21 cellular contexts compared by ENCODE assay signal in genomic region chr5:93252165-93252564, GRCh38.
DNase-seq lines count a peak whose midpoint lies in the region; ATAC-seq, FAIRE-seq and TF ChIP-seq lines count a peak whose summit lies in the region.
"Had no signal": no experiment of that assay in that cellular context is flagged by ENCODE, and none has a peak within 500 bp of the region (broad histone marks: within the 10 kb centered on the region; RNA-seq: fewer than 3 reads in every experiment).

No MANE protein-coding gene starts in this region.

- no peak for TF ChIP-seq POLR2A in A549 (IDR thresholded peaks at IDR 0.05; ENCODE audit: low read length)
- no peak for TF ChIP-seq POLR2A in HCT116 (IDR thresholded peaks at IDR 0.05; ENCODE audit: borderline replicate concordance, extremely low read depth, insufficient read depth, insufficient read length)
- no peak for TF ChIP-seq POLR2A in testis (IDR thresholded peaks at IDR 0.05)

- POLR2A ChIA-PET in A549 (lab: Yijun Ruan, JAX), result no interaction called here
- POLR2A ChIA-PET in HCT116 (lab: Charles Lee), result interaction anchor here (0.9 kb wide), 1 partner anchor 88 kb away, joined by 3 read pairs; no protein-coding TSS in a partner anchor

- BruUV-seq in HCT116 (replicated peaks; lab: Mats Ljungman, UMichigan), result no TSS peak

- peak in 1 of 2 experiments; percentile 17 for DNase-seq in A549 (ENCODE audit: low read depth in 1 of 2, low spot score in 1 of 2)
- DNase-seq in HCT116 (ENCODE audit: low read depth, low spot score), result peak; percentile 33
- peak; percentile 25 for DNase-seq in amniotic epithelial cell (ENCODE audit: low read depth)
- no peak for DNase-seq in fibroblast of villous mesenchyme (ENCODE audit: low read depth)
- no peak for DNase-seq in NCI-H128 (lab: John Stamatoyannopoulos, UW; ENCODE audit: unreplicated experiment)
- DNase-seq in NCI-H1436 (lab: John Stamatoyannopoulos, UW), result no peak
- no peak for DNase-seq in right atrium auricular region (ENCODE audit: low spot score)
- DNase-seq in testis, result no peak
- DNase-seq: activated CD8-positive, alpha-beta T cell treated with anti-CD3 and anti-CD28 coated beads, Interleukin-2, amount 10 ng/mL, durations not matched to agents 7 days and 5 days; activated naive CD8-positive, alpha-beta T cell treated with anti-CD3 and anti-CD28 coated beads, Interleukin-2, amount 10 ng/mL, durations not matched to agents 7 days and 5 days; central memory CD4-positive, alpha-beta T cell; COR-L47; effector memory CD4-positive, alpha-beta T cell; left colon; MV-4-11; NCI-H2107; NCI-H526; right cardiac atrium; T-helper 1 cell had no signal

- ATAC-seq in A549, result peak in 1 of 2 experiments; percentile 62; a peak in 3 of 6 replicates
- peak; percentile 72 for ATAC-seq in HCT116
- ATAC-seq: activated CD8-positive, alpha-beta T cell treated with anti-CD3 and anti-CD28 coated beads, Interleukin-2, amount 10 ng/mL, durations not matched to agents 7 days and 5 days; left colon; right cardiac atrium had no signal

- H4K20me1 ChIP-seq in HCT116 (ENCODE audit: insufficient read depth), result no peaks in the 10 kb centered on the region

- H3K27me3 ChIP-seq in HCT116 (ENCODE audit: insufficient read depth, low read length) (no peaks in the 10 kb centered on the region), right atrium auricular region (no peaks in the 10 kb centered on the region), testis (no peaks in the 10 kb centered on the region)

- no peak for FAIRE-seq in A549 (lab: Jason Lieb, UNC)
- FAIRE-seq: G401.6, GM12891 had no signal

- H3K4me2 ChIP-seq in A549 (no peak overlapping the region), HCT116 (ENCODE audit: low read length) (no peak overlapping the region)

- no peak overlapping the region for H3K4me3 ChIP-seq in A549
- no peak overlapping the region for H3K4me3 ChIP-seq in HCT116 (replicated peaks in 1 of 2; ENCODE audit: low read depth in 1 of 2, low read length in 2 of 2)
- H3K4me3 ChIP-seq in fibroblast of villous mesenchyme (ENCODE audit: low read depth, low read length), result no peak overlapping the region
- H3K4me3 ChIP-seq in right atrium auricular region, result no peak overlapping the region
- no peak overlapping the region for H3K4me3 ChIP-seq in testis

- H3K36me3 ChIP-seq in HCT116 (ENCODE audit: control insufficient read depth in 1 of 2, insufficient read depth in 2 of 2, low read length in 2 of 2) (no peaks in the 10 kb centered on the region), right atrium auricular region (no peaks in the 10 kb centered on the region), testis (ENCODE audit: low read depth, missing control alignments) (no peaks in the 10 kb centered on the region)

- no peaks in the 10 kb centered on the region for H3K79me2 ChIP-seq in HCT116 (ENCODE audit: insufficient read depth, low read length)

- intact Hi-C loops in HCT116 (cut with micrococcal nuclease), result loop anchor here (5.0 kb wide), 1 partner anchor 345 kb away; no protein-coding TSS in a partner anchor
- intact Hi-C loops in testis (cut with DNase I; ENCODE audit: low total_unique reads), result no loop called here

- TF ChIP-seq RAD21 in A549 (conservative IDR thresholded peaks at IDR 0.05 in 1 of 2, IDR thresholded peaks at IDR 0.05 in 1 of 2) (peak; percentile 21 to 50; a peak in 2 of 5 replicates), HCT116 (IDR thresholded peaks at IDR 0.05; ENCODE audit: low read depth) (peak; percentile 83)

- no peaks in the 10 kb centered on the region for H3K4me1 ChIP-seq in A549
- peaks cover 30 to 36% of the 10 kb centered on the region in 2 experiments for H3K4me1 ChIP-seq in HCT116 (ENCODE audit: control insufficient read depth in 1 of 2, insufficient read depth in 2 of 2, low read length in 2 of 2)
- H3K4me1 ChIP-seq in right atrium auricular region, result peaks cover 0 to 4% of the 10 kb centered on the region in 2 donors
- no peaks in the 10 kb centered on the region for H3K4me1 ChIP-seq in testis

- H3K9me3 ChIP-seq in A549, result no peaks in the 10 kb centered on the region
- H3K9me3 ChIP-seq in HCT116 (ENCODE audit: control insufficient read depth in 1 of 2, insufficient read depth in 1 of 2, low read depth in 1 of 2, low read length in 2 of 2), result no peaks in the 10 kb centered on the region
- no peaks in the 10 kb centered on the region for H3K9me3 ChIP-seq in right atrium auricular region
- H3K9me3 ChIP-seq in testis, result no peaks in the 10 kb centered on the region

- H3K9ac ChIP-seq in HCT116 (ENCODE audit: low read length), result no peak overlapping the region

- 87% methylated on average over 3 of the region's 4 CpGs for WGBS in A549 (ENCODE audit: missing lambda C conversion rate)
- 81 to 86% methylated on average over 3 to 4 of the region's 4 CpGs for WGBS in testis, 2 donors

- TF ChIP-seq EP300 in A549 (IDR thresholded peaks at IDR 0.05), result no peak

- RAD21 ChIA-PET in HCT116 (lab: Charles Lee; ENCODE audit: low non-redundant PET in 1 of 2, low total read pairs in 2 of 2, uncharacterized antibody in 2 of 2, unreplicated experiment in 2 of 2), result no interaction called here

- H2AFZ ChIP-seq in HCT116 (ENCODE audit: low read depth, low read length, poor library complexity, severe bottlenecking), result peak overlapping the region; percentile 68

- H3K27ac ChIP-seq in A549, result no peak overlapping the region
- peak overlapping the region; percentile 96; the same call in 1 of the 2 replicates for H3K27ac ChIP-seq in HCT116 (ENCODE audit: low read depth, low read length)
- no peak overlapping the region for H3K27ac ChIP-seq in right atrium auricular region
- no peak overlapping the region for H3K27ac ChIP-seq in testis

- no peaks in the 10 kb centered on the region for H3K9me2 ChIP-seq in HCT116 (ENCODE audit: insufficient read depth)

- CTCF ChIA-PET in A549 (lab: Yijun Ruan, JAX), result no interaction called here
- CTCF ChIA-PET in HCT116 (lab: Charles Lee), result interaction anchor here (1.0 kb wide), 1 partner anchor 336 kb away, joined by 3 read pairs; no protein-coding TSS in a partner anchor

- TF ChIP-seq CTCF in A549 (IDR thresholded peaks at IDR 0.05) (no peak; the same call in 2 of the 3 replicates), HCT116 (IDR thresholded peaks at IDR 0.05 in 2 of 3, conservative IDR thresholded peaks at IDR 0.05 in 1 of 3; ENCODE audit: borderline replicate concordance in 1 of 3, insufficient read depth in 1 of 3, low read depth in 2 of 3, low read length in 2 of 3) (peak; percentile 39 to 55 (median 44); a peak in 4 of 6 replicates), fibroblast of villous mesenchyme (IDR thresholded peaks at IDR 0.05; ENCODE audit: insufficient read depth, low read depth, low read length) (peak; percentile 26), right atrium auricular region (IDR thresholded peaks at IDR 0.05) (no peak), testis (IDR thresholded peaks at IDR 0.05) (no peak)

TF ChIP-seq in A549, 52 proteins besides CTCF, POLR2A, EP300 and RAD21:
- TF ChIP-seq EHF (CRISPR knock-in tag; IDR thresholded peaks at IDR 0.05), result no peak
- TF ChIP-seq CHD4 (IDR thresholded peaks at IDR 0.05; ENCODE audit: borderline replicate concordance), result no peak
- TF ChIP-seq ZFP36 (IDR thresholded peaks at IDR 0.05; ENCODE audit: borderline replicate concordance, partially characterized antibody), result no peak
- TF ChIP-seq E2F6 (IDR thresholded peaks at IDR 0.05; ENCODE audit: borderline replicate concordance, low read depth), result no peak
TF ChIP-seq in A549: peak in this region for 0.

TF ChIP-seq in HCT116, 20 proteins besides CTCF, POLR2A, EP300 and RAD21 (continues in another document):
- TF ChIP-seq ZFX (IDR thresholded peaks at IDR 0.05) (no peak), SRF (IDR thresholded peaks at IDR 0.05; ENCODE audit: low read depth) (no peak), TCF7L2 (IDR thresholded peaks at IDR 0.05; ENCODE audit: borderline replicate concordance, extremely low read depth, insufficient read depth, insufficient read length) (no peak), EZH2 (IDR thresholded peaks at IDR 0.05) (no peak), ZBTB33 (IDR thresholded peaks at IDR 0.05; ENCODE audit: extremely low read depth, insufficient replicate concordance, low read length) (no peak), FOSL1 (IDR thresholded peaks at IDR 0.05; ENCODE audit: low read depth) (no peak), REST (IDR thresholded peaks at IDR 0.05; ENCODE audit: low read depth) (no peak)

Comparison
In these comparisons a context has a peak if more than half of its experiments do, and no peak if none do; other contexts are left out.
1. DNase-seq: peak in HCT116 (single experiment) and amniotic epithelial cell (single experiment); none in fibroblast of villous mesenchyme (single experiment), NCI-H128 (single experiment), NCI-H1436 (single experiment), right atrium auricular region (single experiment) and testis (single experiment).
2. CTCF ChIP-seq: peak in HCT116 (3 of 3) and fibroblast of villous mesenchyme (single experiment); none in A549 (single experiment), right atrium auricular region (0 of 2) and testis (0 of 3).
3. Of the 6 proteins assayed by ChIP-seq in both A549 and HCT116: peak only in A549: none; only in HCT116: CTCF; in both: RAD21; in neither: 4.